In genomic region chr12:6372403-6373003, GRCh38 we compare ENCODE assay signal across 8 cellular contexts. TPM values are rescaled to one million over a fixed set of nuclear protein-coding genes. Genes with fewer than 3 reads are reported as not detected.
A peak's percentile ranks its signal among the peaks of the same experiment; 100 is the strongest.
DNase-seq lines count a peak whose midpoint lies in the region; ATAC-seq, FAIRE-seq and TF ChIP-seq lines count a peak whose summit lies in the region.

No MANE protein-coding gene starts in this region.

- H3K36me3 Mint-ChIP-seq in CD8-positive, alpha-beta T cell = no peaks in the 10 kb centered on the region

- no peak for DNase-seq in CD8-positive, alpha-beta T cell
- DNase-seq in HTR-8/SVneo (ENCODE audit: insufficient read length, low spot score) = peak; percentile 96
- DNase-seq in RKO (ENCODE audit: low spot score) = peak; percentile 51
- DNase-seq in epithelial cell of proximal tubule (ENCODE audit: low read depth) = no peak
- peak in 1 of 2 donors; percentile 47 for DNase-seq in psoas muscle
- DNase-seq in stimulated activated CD4-positive, alpha-beta T cell treated with anti-CD3 and anti-CD28 coated beads, Interleukin-2, amount 100 ng/mL, for 48 hours = no peak
- no peak for DNase-seq in stimulated activated CD4-positive, alpha-beta T cell treated with anti-CD3 and anti-CD28 coated beads, Interleukin-4, amount 100 ng/mL, for 4 hours

- H3K27me3 ChIP-seq in CD8-positive, alpha-beta T cell (ENCODE audit: insufficient read depth, low read length) = no peaks in the 10 kb centered on the region
- H3K27me3 ChIP-seq in psoas muscle (ENCODE audit: insufficient read depth in 3 of 3, low read length in 2 of 3) = no peaks in the 10 kb centered on the region

- POLR2A ChIA-PET in CD8-positive, alpha-beta T cell (lab: Charles Lee) = interaction anchor here (1.2 kb wide), 1 partner anchor 37 kb away, joined by 5 read pairs; no protein-coding TSS in a partner anchor

- no peak for ATAC-seq in CD8-positive, alpha-beta T cell
- ATAC-seq in psoas muscle (no peak), HG03196 (IDR thresholded peaks at IDR 0.05; ENCODE audit: unreplicated experiment) (no peak)

- H3K9me3 Mint-ChIP-seq in CD8-positive, alpha-beta T cell = no peaks in the 10 kb centered on the region

- no peak overlapping the region for H3K27ac ChIP-seq in CD8-positive, alpha-beta T cell (ENCODE audit: low read depth, low read length)
- H3K27ac ChIP-seq in psoas muscle = peak overlapping the region; percentile 53

- peaks cover 47% of the 10 kb centered on the region for H3K4me1 Mint-ChIP-seq in CD8-positive, alpha-beta T cell (ENCODE audit: low read depth)

- CTCF ChIA-PET in CD8-positive, alpha-beta T cell (lab: Charles Lee) = interaction anchor here (1.0 to 3.6 kb wide), 2 partner anchors 38 to 49 kb away, joined by 4 to 28 read pairs; no protein-coding TSS in a partner anchor

- WGBS in psoas muscle, 3 donors = 60 to 66% (median 65%) methylated on average over 8 of the region's 8 CpGs

- FAIRE-seq in HTR-8/SVneo (lab: Jason Lieb, UNC) = peak; percentile 93

- no peak for TF ChIP-seq CTCF in CD8-positive, alpha-beta T cell (IDR thresholded peaks at IDR 0.05)
- no peak for TF ChIP-seq CTCF in epithelial cell of proximal tubule (conservative IDR thresholded peaks at IDR 0.05; ENCODE audit: low read depth, low read length)
- no peak for TF ChIP-seq CTCF in psoas muscle (IDR thresholded peaks at IDR 0.05)

- no peaks in the 10 kb centered on the region for H3K36me3 ChIP-seq in CD8-positive, alpha-beta T cell (ENCODE audit: insufficient read depth, low read length)
- H3K36me3 ChIP-seq in psoas muscle (ENCODE audit: insufficient read depth in 1 of 2, low read depth in 1 of 2) = no peaks in the 10 kb centered on the region

- no peak overlapping the region for H3K4me3 ChIP-seq in CD8-positive, alpha-beta T cell (ENCODE audit: low read depth, low read length)
- peak overlapping the region; percentile 87 for H3K4me3 ChIP-seq in epithelial cell of proximal tubule (ENCODE audit: low read depth, low read length)
- H3K4me3 ChIP-seq in psoas muscle = no peak overlapping the region

- no peaks in the 10 kb centered on the region for H3K27me3 Mint-ChIP-seq in CD8-positive, alpha-beta T cell (ENCODE audit: low read depth)

- peak overlapping the region; percentile 11 for H3K27ac Mint-ChIP-seq in CD8-positive, alpha-beta T cell

- H3K4me3 Mint-ChIP-seq in CD8-positive, alpha-beta T cell = no peak overlapping the region

- intact Hi-C loops in CD8-positive, alpha-beta T cell (cut with DNase I, micrococcal nuclease) = no loop called here
- intact Hi-C loops in psoas muscle (cut with DNase I) = no loop called here

- H3K4me1 ChIP-seq in CD8-positive, alpha-beta T cell (ENCODE audit: insufficient read depth, low read length) = peaks cover 27% of the 10 kb centered on the region
- peaks cover 28% of the 10 kb centered on the region for H3K4me1 ChIP-seq in psoas muscle

- H3K9me3 ChIP-seq in CD8-positive, alpha-beta T cell (ENCODE audit: low read length) = no peaks in the 10 kb centered on the region
- H3K9me3 ChIP-seq in psoas muscle = no peaks in the 10 kb centered on the region

RNA-seq across cellular contexts. Expression of gene SCNN1A, which starts 2.9 kb away (rescaled TPM):
- 1 to 10 TPM in 1 of 2 experiments, under 1 TPM in 1; 0.50 to 1.1 TPM for total RNA-seq in CD8-positive, alpha-beta T cell
- total RNA-seq in epithelial cell of proximal tubule = 15.6 and 52.2 TPM in 2 replicates
- total RNA-seq in psoas muscle = under 1 TPM; 0.30 to 0.57 (median 0.48) TPM
- under 1 TPM; 0.03 to 0.39 (median 0.31) TPM for polyA plus RNA-seq in psoas muscle

RNA-seq across cellular contexts. Expression of gene LTBR, which starts 11.5 kb away (rescaled TPM):
- under 1 TPM in 1 of 2 experiments, not detected in 1; 0.44 TPM for total RNA-seq in CD8-positive, alpha-beta T cell
- total RNA-seq in epithelial cell of proximal tubule = 108 and 152 TPM in 2 replicates
- 10 to 100 TPM; 23.7 to 38.6 (median 34.1) TPM for total RNA-seq in psoas muscle
- 10 to 100 TPM; 15.3 to 38.8 (median 34.5) TPM for polyA plus RNA-seq in psoas muscle

RNA-seq across cellular contexts. Expression of gene TNFRSF1A, which starts 30.6 kb away (rescaled TPM):
- total RNA-seq in CD8-positive, alpha-beta T cell = 10 to 100 TPM; 16.7 to 18.8 TPM
- total RNA-seq in epithelial cell of proximal tubule = 163 and 186 TPM in 2 replicates
- 100 to 1,000 TPM in 3 of 4 donors, 10 to 100 TPM in 1; 38.8 to 224 (median 127) TPM for total RNA-seq in psoas muscle
- 100 to 1,000 TPM in 1 of 3 donors, 10 to 100 TPM in 2; 53.7 to 117 (median 65.4) TPM for polyA plus RNA-seq in psoas muscle

Comparison
In these comparisons a context has a peak if more than half of its experiments do, and no peak if none do; other contexts are left out.
1. DNase-seq: peak in HTR-8/SVneo (single experiment) and RKO (single experiment); none in CD8-positive, alpha-beta T cell (0 of 7), epithelial cell of proximal tubule (single experiment), stimulated activated CD4-positive, alpha-beta T cell treated with anti-CD3 and anti-CD28 coated beads, Interleukin-2, amount 100 ng/mL, for 48 hours (0 of 2) and stimulated activated CD4-positive, alpha-beta T cell treated with anti-CD3 and anti-CD28 coated beads, Interleukin-4, amount 100 ng/mL, for 4 hours (0 of 2).
2. RNA of gene LTBR, which starts 11.5 kb away (total RNA-seq): 108 to 152 TPM in epithelial cell of proximal tubule and 23.7 to 38.6 TPM in psoas muscle; 0.44 TPM in CD8-positive, alpha-beta T cell; every median in the first group is over 10 times any median in the second.